ENCODE assay signal across 19 cellular contexts in the genomic region with DNA sequence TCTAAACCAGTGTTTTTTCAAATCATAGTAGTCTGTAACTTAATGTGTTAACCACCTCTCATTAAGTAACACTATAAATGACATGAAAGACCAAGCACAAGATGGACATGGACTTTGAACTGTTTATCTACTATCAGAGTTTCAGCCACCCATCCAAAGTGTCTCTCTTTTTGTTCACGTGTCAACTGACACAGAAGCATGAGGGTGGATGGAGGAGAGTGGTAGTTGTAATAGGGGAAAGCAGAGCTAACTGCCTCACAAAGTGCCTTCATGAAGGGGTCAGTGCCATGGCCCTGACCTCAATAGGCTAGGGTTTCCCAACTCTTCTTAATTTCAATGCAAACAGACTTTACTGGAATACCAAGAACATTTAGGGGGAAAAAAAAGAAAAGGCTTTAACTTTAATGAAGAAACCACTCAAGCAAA.
"Had no signal": no experiment of that assay in that cellular context is flagged by ENCODE, and none has a peak within 500 bp of the region (broad histone marks: within the 10 kb centered on the region; RNA-seq: fewer than 3 reads in every experiment).

No MANE protein-coding gene starts in this region.

- H3K4me1 ChIP-seq: colonic mucosa, parathyroid adenoma, suprapubic skin had no signal

- H3K27ac Mint-ChIP-seq: activated CD4-positive, alpha-beta memory T cell treated with anti-CD3 and anti-CD28 coated beads for 36 hours; activated CD8-positive, alpha-beta memory T cell treated with anti-CD3 and anti-CD28 coated beads, Interleukin-2, amount 10 ng/mL, durations not matched to agents 7 days and 5 days; naive thymus-derived CD4-positive, alpha-beta T cell had no signal

- H3K4me3 ChIP-seq: colonic mucosa, suprapubic skin had no signal

- H2AFZ ChIP-seq: parathyroid adenoma had no signal

- H3K9me3 ChIP-seq: colonic mucosa, neutrophil, suprapubic skin had no signal

- H3K4me1 Mint-ChIP-seq: activated CD8-positive, alpha-beta memory T cell treated with anti-CD3 and anti-CD28 coated beads, Interleukin-2, amount 10 ng/mL, durations not matched to agents 7 days and 5 days had no signal

- ATAC-seq: activated CD8-positive, alpha-beta memory T cell treated with anti-CD3 and anti-CD28 coated beads, Interleukin-2, amount 10 ng/mL, durations not matched to agents 7 days and 5 days; esophagus mucosa; naive thymus-derived CD4-positive, alpha-beta T cell had no signal

- H3K4me3 Mint-ChIP-seq: activated CD4-positive, alpha-beta memory T cell treated with anti-CD3 and anti-CD28 coated beads for 36 hours; activated CD8-positive, alpha-beta memory T cell treated with anti-CD3 and anti-CD28 coated beads, Interleukin-2, amount 10 ng/mL, durations not matched to agents 7 days and 5 days; naive thymus-derived CD4-positive, alpha-beta T cell had no signal

- H3K27ac ChIP-seq: colonic mucosa, neutrophil, parathyroid adenoma, suprapubic skin had no signal

- DNase-seq: activated CD4-positive, alpha-beta memory T cell treated with anti-CD3 and anti-CD28 coated beads for 36 hours; activated CD4-positive, alpha-beta T cell treated with anti-CD3 and anti-CD28 coated beads for 1 hour; activated CD8-positive, alpha-beta memory T cell treated with anti-CD3 and anti-CD28 coated beads, Interleukin-2, amount 10 ng/mL, durations not matched to agents 7 days and 5 days; activated effector memory CD4-positive, alpha-beta T cell treated with Interleukin-2 at 50 U/mL for 16 hours; activated naive CD4-positive, alpha-beta T cell treated with anti-CD3 and anti-CD28 coated beads, Interleukin-2, amount 50 U/mL, for 16 hours; activated T-cell treated with anti-CD3 and anti-CD28 coated beads, Interleukin-2, amount 50 U/mL, for 1 hour; central memory CD4-positive, alpha-beta T cell; colonic mucosa; hippocampal formation; naive thymus-derived CD4-positive, alpha-beta T cell; stimulated activated CD4-positive, alpha-beta T cell treated with anti-CD3 and anti-CD28 coated beads, Interleukin-15, amount 100 ng/mL, for 24 hours; stimulated activated CD4-positive, alpha-beta T cell treated with anti-CD3 and anti-CD28 coated beads, Interleukin-4, amount 100 ng/mL, for 24 hours; stimulated activated naive CD4-positive, alpha-beta T cell treated with Interleukin-2 at 50 U/mL for 16 hours; SW 1271; trophoblast cell had no signal

- H3K27me3 ChIP-seq: colonic mucosa, neutrophil, suprapubic skin had no signal

- H3K79me2 ChIP-seq: parathyroid adenoma had no signal

- H3K27me3 Mint-ChIP-seq: activated CD4-positive, alpha-beta memory T cell treated with anti-CD3 and anti-CD28 coated beads for 36 hours; activated CD8-positive, alpha-beta memory T cell treated with anti-CD3 and anti-CD28 coated beads, Interleukin-2, amount 10 ng/mL, durations not matched to agents 7 days and 5 days; naive thymus-derived CD4-positive, alpha-beta T cell had no signal

- H3K9me3 Mint-ChIP-seq: activated CD4-positive, alpha-beta memory T cell treated with anti-CD3 and anti-CD28 coated beads for 36 hours; naive thymus-derived CD4-positive, alpha-beta T cell had no signal
